ENCODE assay signal across 10 cellular contexts in the genomic region with DNA sequence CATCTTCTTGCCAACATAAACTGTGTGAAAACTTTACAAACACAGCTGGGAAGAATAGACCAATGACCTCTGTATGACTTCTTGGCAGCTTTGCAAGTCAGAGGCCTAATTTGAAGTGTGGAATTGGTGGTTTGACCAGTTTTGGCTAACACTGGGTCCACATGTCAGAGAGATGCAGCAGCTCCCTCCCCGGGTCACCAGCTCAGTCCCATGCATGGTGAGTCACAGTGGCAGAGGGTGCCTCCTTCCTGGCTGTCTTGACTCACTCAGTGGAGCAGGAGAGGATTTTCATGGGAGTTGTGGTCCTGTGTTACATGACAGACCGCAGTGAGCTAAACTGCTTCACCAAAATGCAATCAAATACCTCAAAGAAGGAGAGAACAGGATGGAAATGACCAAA. TPM values are rescaled to one million over a fixed set of nuclear protein-coding genes. Genes with fewer than 3 reads are reported as not detected.
DNase-seq lines count a peak whose midpoint lies in the region; ATAC-seq and TF ChIP-seq lines count a peak whose summit lies in the region.
"Had no signal": no experiment of that assay in that cellular context is flagged by ENCODE, and none has a peak within 500 bp of the region (broad histone marks: within the 10 kb centered on the region; RNA-seq: fewer than 3 reads in every experiment).

No MANE protein-coding gene starts in this region.

- H3K9me3 Mint-ChIP-seq in activated CD8-positive, alpha-beta memory T cell treated with anti-CD3 and anti-CD28 coated beads, Interleukin-2, amount 10 ng/mL, durations not matched to agents 7 days and 5 days (ENCODE audit: low read depth): peaks cover 3% of the 10 kb centered on the region

- no peak for TF ChIP-seq CTCF in HL-60 (IDR thresholded peaks at IDR 0.05; ENCODE audit: insufficient read depth, low read length)
- no peak for TF ChIP-seq CTCF in coronary artery (IDR thresholded peaks at IDR 0.05)

- no peak overlapping the region for H3K4me3 Mint-ChIP-seq in activated CD8-positive, alpha-beta memory T cell treated with anti-CD3 and anti-CD28 coated beads, Interleukin-2, amount 10 ng/mL, durations not matched to agents 7 days and 5 days
- H3K4me3 Mint-ChIP-seq: T-cell had no signal

- H3K27me3 Mint-ChIP-seq in activated CD8-positive, alpha-beta memory T cell treated with anti-CD3 and anti-CD28 coated beads, Interleukin-2, amount 10 ng/mL, durations not matched to agents 7 days and 5 days: peaks cover 2% of the 10 kb centered on the region

- no peak overlapping the region for H3K27ac Mint-ChIP-seq in activated CD8-positive, alpha-beta memory T cell treated with anti-CD3 and anti-CD28 coated beads, Interleukin-2, amount 10 ng/mL, durations not matched to agents 7 days and 5 days
- H3K27ac Mint-ChIP-seq: T-cell had no signal

- peaks cover 31% of the 10 kb centered on the region for H3K4me1 Mint-ChIP-seq in activated CD8-positive, alpha-beta memory T cell treated with anti-CD3 and anti-CD28 coated beads, Interleukin-2, amount 10 ng/mL, durations not matched to agents 7 days and 5 days

- DNase-seq in DMS 273 (lab: John Stamatoyannopoulos, UW; ENCODE audit: unreplicated experiment) (peak; percentile 30), DMS 273 treated with DMSO at 0.1 percent for 48 hours (lab: John Stamatoyannopoulos, UW) (no peak), HL-60 (ENCODE audit: low read depth in 1 of 2, low spot score in 1 of 2) (peak; percentile 47 to 67), coronary artery (ENCODE audit: low spot score) (peak; percentile 76), stromal cell of bone marrow (ENCODE audit: low read depth) (peak; percentile 100)
- DNase-seq in activated CD4-positive, CD25-positive, alpha-beta regulatory T cell treated with anti-CD3 and anti-CD28 coated beads, Interleukin-2, amount 50 U/mL, for 72 hours: no peak
- DNase-seq in activated CD8-positive, alpha-beta memory T cell treated with anti-CD3 and anti-CD28 coated beads, Interleukin-2, amount 10 ng/mL, durations not matched to agents 7 days and 5 days: no peak

- H3K4me3 ChIP-seq in HL-60 (replicated peaks; ENCODE audit: insufficient read depth, low read length): no peak overlapping the region
- no peak overlapping the region for H3K4me3 ChIP-seq in coronary artery

- H3K27ac ChIP-seq in HL-60 (replicated peaks) (peak overlapping the region; percentile 32), coronary artery (peak overlapping the region in 1 of 2 donors; percentile 43)
- H3K27ac ChIP-seq: 22Rv1 had no signal

- H3K27me3 ChIP-seq in HL-60 (ENCODE audit: insufficient read depth, poor library complexity, severe bottlenecking): no peaks in the 10 kb centered on the region

- no peak for ATAC-seq in GM21390 (IDR thresholded peaks at IDR 0.05; ENCODE audit: unreplicated experiment)
- ATAC-seq in activated CD8-positive, alpha-beta memory T cell treated with anti-CD3 and anti-CD28 coated beads, Interleukin-2, amount 10 ng/mL, durations not matched to agents 7 days and 5 days: no peak
- ATAC-seq: T-cell had no signal

- CTCF ChIA-PET in activated CD8-positive, alpha-beta memory T cell treated with anti-CD3 and anti-CD28 coated beads, Interleukin-2, amount 10 ng/mL, durations not matched to agents 7 days and 5 days (lab: Charles Lee): interaction anchor here (2.0 kb wide), 1 partner anchor 200 kb away, joined by 8 read pairs; no protein-coding TSS in a partner anchor

- H3K36me3 Mint-ChIP-seq in activated CD8-positive, alpha-beta memory T cell treated with anti-CD3 and anti-CD28 coated beads, Interleukin-2, amount 10 ng/mL, durations not matched to agents 7 days and 5 days: peaks cover 3% of the 10 kb centered on the region
- H3K36me3 Mint-ChIP-seq: T-cell had no signal

RNA-seq across cellular contexts. Expression of a gene that starts 8.2 kb away (rescaled TPM):
- total RNA-seq in activated CD8-positive, alpha-beta memory T cell treated with anti-CD3 and anti-CD28 coated beads, Interleukin-2, amount 10 ng/mL, durations not matched to agents 7 days and 5 days: 10 to 100 TPM; 31.9 to 40.0 TPM

Comparison
In these comparisons a context has a peak if more than half of its experiments do, and no peak if none do; other contexts are left out.
1. DNase-seq: peak in DMS 273 (single experiment), HL-60 (2 of 2), coronary artery (single experiment) and stromal cell of bone marrow (single experiment); none in DMS 273 treated with DMSO at 0.1 percent for 48 hours (single experiment), activated CD4-positive, CD25-positive, alpha-beta regulatory T cell treated with anti-CD3 and anti-CD28 coated beads, Interleukin-2, amount 50 U/mL, for 72 hours (single experiment) and activated CD8-positive, alpha-beta memory T cell treated with anti-CD3 and anti-CD28 coated beads, Interleukin-2, amount 10 ng/mL, durations not matched to agents 7 days and 5 days (single experiment).